Comparison of ENCODE assay signal across 16 cellular contexts in genomic region chr13:37192986-37193385, GRCh38.
DNase-seq lines count a peak whose midpoint lies in the region; TF ChIP-seq lines count a peak whose summit lies in the region.
"Had no signal": no experiment of that assay in that cellular context is flagged by ENCODE, and none has a peak within 500 bp of the region (broad histone marks: within the 10 kb centered on the region; RNA-seq: fewer than 3 reads in every experiment).

No MANE protein-coding gene starts in this region.

- in situ Hi-C loops in brain microvascular endothelial cell (cut with HindIII; ENCODE audit: low pct_ligation_motif_present, low sequenced_read_pairs) = no loop called here

- no peaks in the 10 kb centered on the region for H3K9me3 ChIP-seq in osteoblast (ENCODE audit: low read depth, low read length)

- peak overlapping the region; percentile 80 for H3K27ac ChIP-seq in brain microvascular endothelial cell
- H3K27ac ChIP-seq in osteoblast (ENCODE audit: low read depth, low read length) = peak overlapping the region; percentile 68
- H3K27ac ChIP-seq: C4-2B had no signal

- no peaks in the 10 kb centered on the region for H3K36me3 ChIP-seq in brain microvascular endothelial cell (replicated peaks)
- H3K36me3 ChIP-seq in osteoblast (ENCODE audit: insufficient read depth, low read length) = no peaks in the 10 kb centered on the region

- H3K4me3 ChIP-seq in brain microvascular endothelial cell (ENCODE audit: low read depth, low read length) (no peak overlapping the region), osteoblast (ENCODE audit: insufficient read depth, low read length) (no peak overlapping the region)

- DNase-seq in GM03348 (ENCODE audit: low spot score) (peak; percentile 19), brain microvascular endothelial cell (no peak), fibroblast of peridontal ligament (ENCODE audit: extremely low read depth) (peak; percentile 58), osteoblast (ENCODE audit: insufficient read length, low spot score, missing footprints) (no peak), SW 1271 (lab: John Stamatoyannopoulos, UW) (no peak), NOMO-1 treated with dmso at 0.1 percent for 144 hours (lab: John Stamatoyannopoulos, UW; ENCODE audit: unreplicated experiment) (no peak), T-helper 2 cell (no peak)
- DNase-seq: EL; H9; KBM-7; NCI-H146; NCI-H2081 treated with DMSO at 0.1 percent for 48 hours; NCI-H2227 treated with DMSO at 0.1 percent for 48 hours; NCI-H526 treated with DMSO at 0.1 percent for 48 hours; NK-92 treated with Interleukin-12 subunit alpha and Interleukin-12 subunit beta, amount 100 ng/mL, for 24 hours had no signal

- no peaks in the 10 kb centered on the region for H4K20me1 ChIP-seq in osteoblast (ENCODE audit: insufficient read depth, low read length)

- no peaks in the 10 kb centered on the region for H3K79me2 ChIP-seq in osteoblast (ENCODE audit: insufficient read depth, low read length)

- TF ChIP-seq CTCF in brain microvascular endothelial cell (IDR thresholded peaks at IDR 0.05; ENCODE audit: low read depth, low read length, missing control alignments) = no peak
- TF ChIP-seq CTCF in osteoblast (IDR thresholded peaks at IDR 0.05; ENCODE audit: extremely low read depth, low read depth, low read length) = no peak

- H3K27me3 ChIP-seq in brain microvascular endothelial cell (replicated peaks) = no peaks in the 10 kb centered on the region
- H3K27me3 ChIP-seq in osteoblast (ENCODE audit: insufficient read depth, low read length) = no peaks in the 10 kb centered on the region

- H3K4me2 ChIP-seq in osteoblast (ENCODE audit: insufficient read depth, low read length) = no peak overlapping the region

- peak overlapping the region; percentile 52 for H2AFZ ChIP-seq in osteoblast (ENCODE audit: low read length)

- peaks cover 29% of the 10 kb centered on the region for H3K4me1 ChIP-seq in osteoblast (ENCODE audit: insufficient read depth, low read length)

Comparison
In these comparisons a context has a peak if more than half of its experiments do, and no peak if none do; other contexts are left out.
1. DNase-seq: peak in GM03348 (single experiment) and fibroblast of peridontal ligament (single experiment); none in brain microvascular endothelial cell (single experiment), osteoblast (single experiment), SW 1271 (0 of 2), NOMO-1 treated with dmso at 0.1 percent for 144 hours (single experiment) and T-helper 2 cell (0 of 5).